In the genomic region with DNA sequence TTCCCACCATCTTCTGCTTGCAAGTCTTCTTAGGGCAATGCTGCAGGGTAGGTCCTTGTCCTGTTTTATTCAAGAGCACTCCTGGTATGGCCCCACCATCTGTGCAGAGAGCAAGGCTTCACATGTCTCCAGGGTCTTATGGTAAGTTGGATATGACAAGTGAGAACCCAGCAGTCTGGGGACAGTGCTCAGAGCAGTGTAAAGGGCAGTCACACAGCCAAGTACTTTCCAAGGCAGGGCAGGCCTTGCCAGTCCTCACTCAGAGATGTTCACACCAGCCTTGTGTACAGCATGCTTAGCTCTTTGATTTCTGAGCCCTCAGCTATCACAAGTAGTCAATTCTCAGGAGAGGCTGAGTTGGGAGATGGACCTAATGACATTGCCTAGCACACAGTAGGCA, we compare ENCODE assay signal across 24 cellular contexts.
DNase-seq lines count a peak whose midpoint lies in the region; ATAC-seq, FAIRE-seq and TF ChIP-seq lines count a peak whose summit lies in the region.
"Had no signal": no experiment of that assay in that cellular context is flagged by ENCODE, and none has a peak within 500 bp of the region (broad histone marks: within the 10 kb centered on the region; RNA-seq: fewer than 3 reads in every experiment).

No MANE protein-coding gene starts in this region.

- H3K79me2 ChIP-seq in K562 (ENCODE audit: control insufficient read depth, insufficient read depth, low read length): no peaks in the 10 kb centered on the region
- H3K79me2 ChIP-seq: parathyroid adenoma had no signal

- intact Hi-C loops in K562 (cut with micrococcal nuclease) (no loop called here), heart left ventricle (cut with DNase I) (loop anchor here in 1 of 10 donors (5.0 kb wide), 1 partner anchor 33 kb away; no protein-coding TSS in a partner anchor), vagina (cut with DNase I) (no loop called here)

- CTCF ChIA-PET in K562 (lab: Yijun Ruan, JAX; ENCODE audit: low intra/inter-chr PET ratio): no interaction called here

- POLR2A ChIA-PET in K562 (lab: Yijun Ruan, JAX): interaction anchor here (0.6 kb wide), 1 partner anchor 11 kb away, joined by 3 read pairs; no protein-coding TSS in a partner anchor

- DNase-seq in K562 (ENCODE audit: extremely low read depth in 1 of 4, low spot score in 3 of 4) (no peak), heart left ventricle (peak in 1 of 5 donors; percentile 25), vagina (ENCODE audit: extremely low spot score in 2 of 2) (no peak), MG63 (no peak), OCI-M2 (lab: John Stamatoyannopoulos, UW; ENCODE audit: unreplicated experiment) (no peak), COLO668 (lab: John Stamatoyannopoulos, UW; ENCODE audit: unreplicated experiment) (no peak)
- no peak for DNase-seq in natural killer cell treated with Interleukin-12 subunit alpha and Interleukin-12 subunit beta and Interleukin-15 and Interleukin-18, amount 100 ng/mL, for 72 hours (ENCODE audit: low spot score)
- DNase-seq: activated CD4-positive, alpha-beta memory T cell treated with anti-CD3 and anti-CD28 coated beads, Interleukin-2, amount 10 ng/mL, durations not matched to agents 7 days and 5 days; activated CD4-positive, CD25-positive, alpha-beta regulatory T cell; activated naive CD4-positive, alpha-beta T cell; DMS79 treated with DMSO at 0.1 percent for 48 hours; effector CD8-positive, alpha-beta T cell; glutamatergic neuron; Karpas-422; naive B cell; NCI-H1048; NCI-H2081 treated with DMSO at 0.1 percent for 48 hours; NCI-H510A; stimulated activated naive CD4-positive, alpha-beta T cell treated with Interleukin-2 at 50 U/mL for 16 hours had no signal

- no peak overlapping the region for H3K4me2 ChIP-seq in K562 (ENCODE audit: insufficient read depth, low read length)

- BruUV-seq in K562 (replicated peaks; lab: Mats Ljungman, UMichigan): no TSS peak

- H3K9me3 ChIP-seq in K562 (replicated peaks; ENCODE audit: control insufficient read depth, insufficient read depth, low read depth, low read length) (no peaks in the 10 kb centered on the region), heart left ventricle (no peaks in the 10 kb centered on the region), vagina (no peaks in the 10 kb centered on the region), MG63 (no peaks in the 10 kb centered on the region)
- H3K9me3 ChIP-seq: tibial artery had no signal

- no peaks in the 10 kb centered on the region for H4K20me1 ChIP-seq in K562 (replicated peaks; ENCODE audit: control insufficient read depth, insufficient read depth, low read length)

- no peaks in the 10 kb centered on the region for H3K36me3 Mint-ChIP-seq in natural killer cell treated with Interleukin-12 subunit alpha and Interleukin-12 subunit beta and Interleukin-15 and Interleukin-18, amount 100 ng/mL, for 72 hours
- H3K36me3 Mint-ChIP-seq: naive B cell had no signal

- H3K4me3 ChIP-seq in K562 (no peak overlapping the region), heart left ventricle (no peak overlapping the region), vagina (no peak overlapping the region), MG63 (no peak overlapping the region)
- H3K4me3 ChIP-seq: tibial artery had no signal

- TF ChIP-seq POLR2A in K562 (conservative IDR thresholded peaks at IDR 0.05) (no peak), heart left ventricle (IDR thresholded peaks at IDR 0.05) (no peak), vagina (IDR thresholded peaks at IDR 0.05) (no peak)

- H3K9ac ChIP-seq in K562 (ENCODE audit: insufficient read depth in 1 of 2, low read depth in 2 of 2, low read length in 2 of 2): no peak overlapping the region
- H3K9ac ChIP-seq: parathyroid adenoma had no signal

- ATAC-seq in K562 (peak; percentile 51), heart left ventricle (peak; percentile 28 to 63 (median 40))
- peak; percentile 9 to 60 for ATAC-seq in natural killer cell treated with Interleukin-12 subunit alpha and Interleukin-12 subunit beta and Interleukin-15 and Interleukin-18, amount 100 ng/mL, for 72 hours

- no peak overlapping the region for H3K27ac ChIP-seq in K562 (ENCODE audit: extremely low read depth, low read depth, low read length)
- H3K27ac ChIP-seq in heart left ventricle: peak overlapping the region in 10 of 12 donors; percentile 23 to 68 (median 48)
- peak overlapping the region; percentile 66 for H3K27ac ChIP-seq in vagina
- H3K27ac ChIP-seq: parathyroid adenoma had no signal

- in situ Hi-C loops in K562 (cut with MboI): no loop called here

- no peak for FAIRE-seq in K562 (lab: Jason Lieb, UNC)
- FAIRE-seq: GM19239, H1 had no signal

- no peaks in the 10 kb centered on the region for H3K9me1 ChIP-seq in K562 (ENCODE audit: control insufficient read depth, insufficient read depth, low read length)

- no peaks in the 10 kb centered on the region for H3K9me3 Mint-ChIP-seq in natural killer cell treated with Interleukin-12 subunit alpha and Interleukin-12 subunit beta and Interleukin-15 and Interleukin-18, amount 100 ng/mL, for 72 hours
- H3K9me3 Mint-ChIP-seq: activated CD4-positive, alpha-beta memory T cell treated with anti-CD3 and anti-CD28 coated beads, Interleukin-2, amount 10 ng/mL, durations not matched to agents 7 days and 5 days; central memory CD8-positive, alpha-beta T cell had no signal

- peaks cover 6 to 9% of the 10 kb centered on the region in 2 donors for H3K4me1 Mint-ChIP-seq in natural killer cell treated with Interleukin-12 subunit alpha and Interleukin-12 subunit beta and Interleukin-15 and Interleukin-18, amount 100 ng/mL, for 72 hours (ENCODE audit: low read depth in 2 of 2)
- H3K4me1 Mint-ChIP-seq: activated CD4-positive, alpha-beta memory T cell treated with anti-CD3 and anti-CD28 coated beads, Interleukin-2, amount 10 ng/mL, durations not matched to agents 7 days and 5 days; naive B cell had no signal

- no peak overlapping the region; the same call in 1 of the 2 replicates for H2AFZ ChIP-seq in K562 (ENCODE audit: low read depth, low read length)
- H2AFZ ChIP-seq: parathyroid adenoma had no signal

- TF ChIP-seq EP300 in K562 (IDR thresholded peaks at IDR 0.05; ENCODE audit: low read length): no peak

- H3K4me3 Mint-ChIP-seq in natural killer cell treated with Interleukin-12 subunit alpha and Interleukin-12 subunit beta and Interleukin-15 and Interleukin-18, amount 100 ng/mL, for 72 hours: no peak overlapping the region
- H3K4me3 Mint-ChIP-seq: activated CD4-positive, alpha-beta memory T cell treated with anti-CD3 and anti-CD28 coated beads, Interleukin-2, amount 10 ng/mL, durations not matched to agents 7 days and 5 days; central memory CD8-positive, alpha-beta T cell; naive B cell had no signal

- no peaks in the 10 kb centered on the region for H3K36me3 ChIP-seq in K562 (ENCODE audit: control insufficient read depth, insufficient read depth, low read length)
- H3K36me3 ChIP-seq in heart left ventricle: no peaks in the 10 kb centered on the region
- H3K36me3 ChIP-seq in vagina: no peaks in the 10 kb centered on the region
- H3K36me3 ChIP-seq in MG63: no peaks in the 10 kb centered on the region
- H3K36me3 ChIP-seq: tibial artery had no signal

- no peak for TF ChIP-seq RAD21 in K562 (CRISPR knock-in tag; conservative IDR thresholded peaks at IDR 0.05 in 1 of 2, IDR thresholded peaks at IDR 0.05 in 1 of 2)

- peaks cover under 1 to 4% of the 10 kb centered on the region in 2 donors for H3K27me3 Mint-ChIP-seq in natural killer cell treated with Interleukin-12 subunit alpha and Interleukin-12 subunit beta and Interleukin-15 and Interleukin-18, amount 100 ng/mL, for 72 hours
- H3K27me3 Mint-ChIP-seq: activated CD4-positive, alpha-beta memory T cell treated with anti-CD3 and anti-CD28 coated beads, Interleukin-2, amount 10 ng/mL, durations not matched to agents 7 days and 5 days; central memory CD8-positive, alpha-beta T cell; naive B cell had no signal

- TF ChIP-seq CTCF in K562 (IDR thresholded peaks at IDR 0.05 in 2 of 3, conservative IDR thresholded peaks at IDR 0.05 in 1 of 3; ENCODE audit: insufficient read depth in 2 of 3, low read depth in 1 of 3, low read length in 3 of 3): no peak
- TF ChIP-seq CTCF in heart left ventricle (IDR thresholded peaks at IDR 0.05): no peak
- no peak for TF ChIP-seq CTCF in vagina (IDR thresholded peaks at IDR 0.05)

- no peak overlapping the region for H3K27ac Mint-ChIP-seq in natural killer cell treated with Interleukin-12 subunit alpha and Interleukin-12 subunit beta and Interleukin-15 and Interleukin-18, amount 100 ng/mL, for 72 hours
- H3K27ac Mint-ChIP-seq: activated CD4-positive, alpha-beta memory T cell treated with anti-CD3 and anti-CD28 coated beads, Interleukin-2, amount 10 ng/mL, durations not matched to agents 7 days and 5 days had no signal

- H3K4me1 ChIP-seq in K562 (replicated peaks in 1 of 2; ENCODE audit: control insufficient read depth in 2 of 2, insufficient read depth in 2 of 2, low read length in 2 of 2) (0 out of 5 replicates have a peak, but pooled peaks cover 0 to 6% of the 10 kb centered on the region in 2 experiments), heart left ventricle (peaks cover 0 to 31% (median 9%) of the 10 kb centered on the region in 12 donors), vagina (peaks cover 13% of the 10 kb centered on the region)
- H3K4me1 ChIP-seq: parathyroid adenoma had no signal

- no peaks in the 10 kb centered on the region for H3K27me3 ChIP-seq in K562 (ENCODE audit: control insufficient read depth in 2 of 2, insufficient read depth in 2 of 2, low read length in 2 of 2)
- no peaks in the 10 kb centered on the region for H3K27me3 ChIP-seq in heart left ventricle
- H3K27me3 ChIP-seq in vagina: no peaks in the 10 kb centered on the region
- no peaks in the 10 kb centered on the region for H3K27me3 ChIP-seq in MG63
- H3K27me3 ChIP-seq: tibial artery had no signal
